ENCODE assay signal across 8 cellular contexts in genomic region chr22:30425616-30426394, GRCh38. TPM values are rescaled to one million over a fixed set of nuclear protein-coding genes. Genes with fewer than 3 reads are reported as not detected.
DNase-seq lines count a peak whose midpoint lies in the region; ATAC-seq and TF ChIP-seq lines count a peak whose summit lies in the region.

MTFP1 (plus strand) TSS chr22:30425768; CDS start chr22:30425880, 112 bp downstream.

- H3K9me2 ChIP-seq in hepatocyte (replicated peaks; ENCODE audit: insufficient read depth), result no peaks in the 10 kb centered on the region

- peak within 1 kb of the TSS; percentile 97 for H3K27ac ChIP-seq in hepatocyte

- no peaks in the 10 kb centered on the region for H3K36me3 ChIP-seq in hepatocyte (replicated peaks; ENCODE audit: insufficient read depth, low read depth)

- in situ Hi-C loops in astrocyte of the cerebellum (cut with HindIII; ENCODE audit: low sequenced_read_pairs), result no loop called here

- TF ChIP-seq CTCF in astrocyte of the cerebellum (IDR thresholded peaks at IDR 0.05; ENCODE audit: low read depth, low read length, missing control alignments), result peak; percentile 5
- no peak for TF ChIP-seq CTCF in hepatocyte (IDR thresholded peaks at IDR 0.05; ENCODE audit: poor library complexity)

- no peaks in the 10 kb centered on the region for H4K20me1 ChIP-seq in hepatocyte (ENCODE audit: insufficient read depth, poor library complexity, severe bottlenecking)

- H3K4me1 ChIP-seq in hepatocyte (ENCODE audit: insufficient read depth), result peaks cover 33% of the 10 kb centered on the region

- peak within 1 kb of the TSS; percentile 80 for H3K4me2 ChIP-seq in hepatocyte

- 1% methylated on average over 62 of the region's 62 CpGs for WGBS in hepatocyte (ENCODE audit: low lambda C conversion rate, missing lambda C conversion rate)

- peak; percentile 80 for DNase-seq in EL
- peak; percentile 74 for DNase-seq in LoVo (ENCODE audit: low spot score)
- peak in 4 of 5 donors; percentile 32 to 58 (median 42) for DNase-seq in T-helper 1 cell
- no peak for DNase-seq in astrocyte of the cerebellum (ENCODE audit: low read depth)
- DNase-seq in hepatocyte (ENCODE audit: low spot score), result peak; percentile 74
- DNase-seq in retina, result peak; percentile 88
- no peak for DNase-seq in amniotic stem cell (lab: John Stamatoyannopoulos, UW)

- H3K79me2 ChIP-seq in hepatocyte, result no peaks in the 10 kb centered on the region

- no peak for ATAC-seq in HG02884 (IDR thresholded peaks at IDR 0.05; ENCODE audit: unreplicated experiment)

- peak within 1 kb of the TSS; percentile 76 for H2AFZ ChIP-seq in hepatocyte

- no peaks in the 10 kb centered on the region for H3K9me3 ChIP-seq in hepatocyte (ENCODE audit: low read depth)

- H3K27me3 ChIP-seq in hepatocyte, result no peaks in the 10 kb centered on the region

- peak within 1 kb of the TSS; percentile 58 for H3K4me3 ChIP-seq in astrocyte of the cerebellum (ENCODE audit: low read depth, low read length)
- peak within 1 kb of the TSS; percentile 59 for H3K4me3 ChIP-seq in hepatocyte

RNA-seq across cellular contexts. Expression of gene MTFP1, which starts in this region (rescaled TPM):
- 10.3 and 16.3 TPM in 2 replicates for total RNA-seq in hepatocyte
- polyA plus RNA-seq in hepatocyte, result 22.3 and 24.3 TPM in 2 replicates

Comparison
In these comparisons a context has a peak if more than half of its experiments do, and no peak if none do; other contexts are left out.
1. DNase-seq: peak in EL (single experiment), LoVo (single experiment), T-helper 1 cell (4 of 5), hepatocyte (single experiment) and retina (single experiment); none in astrocyte of the cerebellum (single experiment) and amniotic stem cell (single experiment).